26 cellular contexts compared by ENCODE assay signal in genomic region chr10:13731799-13732198, GRCh38.
"Had no signal": no experiment of that assay in that cellular context is flagged by ENCODE, and none has a peak within 500 bp of the region (broad histone marks: within the 10 kb centered on the region; RNA-seq: fewer than 3 reads in every experiment).

No MANE protein-coding gene starts in this region.

- H2AFZ ChIP-seq: parathyroid adenoma had no signal

- H3K9me3 ChIP-seq: ascending aorta, esophagus squamous epithelium, right atrium auricular region, spleen, tibial nerve had no signal

- H3K27ac Mint-ChIP-seq: activated naive CD4-positive, alpha-beta T cell treated with anti-CD3 and anti-CD28 coated beads, Interleukin-2, amount 10 ng/mL, durations not matched to agents 7 days and 5 days; activated naive CD8-positive, alpha-beta T cell treated with anti-CD3 and anti-CD28 coated beads, Interleukin-2, amount 10 ng/mL, durations not matched to agents 7 days and 5 days; activated T-helper 1 cell treated with anti-CD3 and anti-CD28 coated beads, Interleukin-12 subunit alpha, Interleukin-12 subunit beta, Interleukin-2, Interleukin-4 antibody, amounts not matched to agents 30 ng/mL and 10 ng/mL and 1 ng/mL, durations not matched to agents 14 hours and 24 hours and 36 hours; immature natural killer cell had no signal

- ATAC-seq: activated CD4-positive, CD25-positive, alpha-beta regulatory T cell treated with anti-CD3 and anti-CD28 coated beads, Interleukin-2, amount 50 U/mL, for 24 hours; left colon had no signal

- H3K4me1 ChIP-seq: ascending aorta, parathyroid adenoma, right atrium auricular region, tibial nerve had no signal

- DNase-seq: activated CD4-positive, alpha-beta T cell treated with anti-CD3 and anti-CD28 coated beads for 48 hours; activated CD4-positive, alpha-beta T cell treated with anti-CD3 and anti-CD28 coated beads, Interleukin-2, amount 50 U/mL, for 48 hours; activated CD8-positive, alpha-beta memory T cell treated with anti-CD3 and anti-CD28 coated beads, Interleukin-2, amount 50 U/mL, for 4 hours; activated effector memory CD4-positive, alpha-beta T cell treated with anti-CD3 and anti-CD28 coated beads, Interleukin-2, amount 50 U/mL, for 16 hours; activated naive CD4-positive, alpha-beta T cell treated with anti-CD3 and anti-CD28 coated beads, Interleukin-2, amount 10 ng/mL, durations not matched to agents 7 days and 5 days; activated naive CD8-positive, alpha-beta T cell treated with anti-CD3 and anti-CD28 coated beads, Interleukin-2, amount 10 ng/mL, durations not matched to agents 7 days and 5 days; activated T-cell treated with anti-CD3 and anti-CD28 coated beads, Interleukin-2, amount 50 U/mL, for 1 hour; brain microvascular endothelial cell; caudate nucleus; esophagus squamous epithelium; glutamatergic neuron; hippocampal formation; immature natural killer cell; kidney; left colon; mammary epithelial cell; spleen; stimulated activated naive CD4-positive, alpha-beta T cell had no signal

- H3K36me3 Mint-ChIP-seq: activated naive CD4-positive, alpha-beta T cell treated with anti-CD3 and anti-CD28 coated beads, Interleukin-2, amount 10 ng/mL, durations not matched to agents 7 days and 5 days; activated naive CD8-positive, alpha-beta T cell treated with anti-CD3 and anti-CD28 coated beads, Interleukin-2, amount 10 ng/mL, durations not matched to agents 7 days and 5 days; immature natural killer cell had no signal

- H3K27ac ChIP-seq: ascending aorta, brain microvascular endothelial cell, epithelial cell of prostate, esophagus squamous epithelium, parathyroid adenoma, right atrium auricular region, spleen, tibial nerve had no signal

- H3K79me2 ChIP-seq: parathyroid adenoma had no signal

- H3K9me3 Mint-ChIP-seq: activated naive CD4-positive, alpha-beta T cell treated with anti-CD3 and anti-CD28 coated beads, Interleukin-2, amount 10 ng/mL, durations not matched to agents 7 days and 5 days; activated naive CD8-positive, alpha-beta T cell treated with anti-CD3 and anti-CD28 coated beads, Interleukin-2, amount 10 ng/mL, durations not matched to agents 7 days and 5 days; activated T-helper 1 cell treated with anti-CD3 and anti-CD28 coated beads, Interleukin-12 subunit alpha, Interleukin-12 subunit beta, Interleukin-2, Interleukin-4 antibody, amounts not matched to agents 30 ng/mL and 10 ng/mL and 1 ng/mL, durations not matched to agents 14 hours and 24 hours and 36 hours; nephron had no signal

- H3K27me3 ChIP-seq: ascending aorta, brain microvascular endothelial cell, esophagus squamous epithelium, right atrium auricular region, spleen, tibial nerve had no signal

- H3K4me1 Mint-ChIP-seq: activated naive CD4-positive, alpha-beta T cell treated with anti-CD3 and anti-CD28 coated beads, Interleukin-2, amount 10 ng/mL, durations not matched to agents 7 days and 5 days; activated naive CD8-positive, alpha-beta T cell treated with anti-CD3 and anti-CD28 coated beads, Interleukin-2, amount 10 ng/mL, durations not matched to agents 7 days and 5 days; immature natural killer cell had no signal

- H3K4me3 Mint-ChIP-seq: activated naive CD4-positive, alpha-beta T cell treated with anti-CD3 and anti-CD28 coated beads, Interleukin-2, amount 10 ng/mL, durations not matched to agents 7 days and 5 days; activated naive CD8-positive, alpha-beta T cell treated with anti-CD3 and anti-CD28 coated beads, Interleukin-2, amount 10 ng/mL, durations not matched to agents 7 days and 5 days; activated T-helper 1 cell treated with anti-CD3 and anti-CD28 coated beads, Interleukin-12 subunit alpha, Interleukin-12 subunit beta, Interleukin-2, Interleukin-4 antibody, amounts not matched to agents 30 ng/mL and 10 ng/mL and 1 ng/mL, durations not matched to agents 14 hours and 24 hours and 36 hours; immature natural killer cell; nephron had no signal

- H3K36me3 ChIP-seq: spleen had no signal

- H3K4me3 ChIP-seq: ascending aorta, esophagus squamous epithelium, right atrium auricular region, spleen, tibial nerve had no signal
